In the genomic region with DNA sequence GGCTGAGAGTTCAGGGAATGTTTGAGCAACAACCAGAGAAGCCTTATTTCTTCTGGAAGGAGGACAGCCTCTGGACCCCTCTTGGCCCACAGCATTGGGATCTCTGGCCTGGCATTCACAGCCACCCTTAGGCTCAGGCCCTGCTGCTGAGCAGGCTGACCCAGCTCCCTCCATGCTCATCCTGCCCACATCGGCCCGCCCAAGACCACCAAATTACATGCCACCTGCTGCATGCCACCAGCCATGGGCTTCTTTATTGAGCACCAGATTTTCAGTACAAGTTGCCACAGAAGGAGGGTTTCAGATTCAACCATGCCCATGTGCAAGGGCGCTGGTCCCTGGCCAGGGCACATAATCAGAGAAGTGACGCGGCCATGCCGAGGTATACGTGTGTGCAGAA, we compare ENCODE assay signal across 20 cellular contexts. TPM values are rescaled to one million over a fixed set of nuclear protein-coding genes. Genes with fewer than 3 reads are reported as not detected.
DNase-seq lines count a peak whose midpoint lies in the region; ATAC-seq and TF ChIP-seq lines count a peak whose summit lies in the region.
"Had no signal": no experiment of that assay in that cellular context is flagged by ENCODE, and none has a peak within 500 bp of the region (broad histone marks: within the 10 kb centered on the region; RNA-seq: fewer than 3 reads in every experiment).

No MANE protein-coding gene starts in this region.

- peak overlapping the region; percentile 7 to 95 (median 94) for H3K27ac Mint-ChIP-seq in CD4-positive, CD25-positive, alpha-beta regulatory T cell
- peak overlapping the region in 1 of 2 donors; percentile 12 for H3K27ac Mint-ChIP-seq in natural killer cell treated with Interleukin-12 subunit alpha and Interleukin-12 subunit beta and Interleukin-15 and Interleukin-18, amount 100 ng/mL, for 72 hours
- no peak overlapping the region for H3K27ac Mint-ChIP-seq in WTC11

- CTCF ChIA-PET in WTC11 (lab: Charles Lee), result interaction anchor here (0.9 kb wide), 1 partner anchor 16 kb away, joined by 3 read pairs; no protein-coding TSS in a partner anchor

- H2AFZ ChIP-seq in MM.1S (ENCODE audit: low read length), result no peak overlapping the region

- no peak overlapping the region for H3K27ac ChIP-seq in CD4-positive, CD25-positive, alpha-beta regulatory T cell (ENCODE audit: insufficient read depth, low read length, poor library complexity, severe bottlenecking)
- H3K27ac ChIP-seq in angular gyrus (ENCODE audit: low read depth, low read length) (peak overlapping the region; percentile 11), MM.1S (ENCODE audit: low read length) (no peak overlapping the region)
- H3K27ac ChIP-seq: adrenal gland, KMS-11, prostate gland, tibial artery had no signal

- H3K36me3 ChIP-seq in CD4-positive, CD25-positive, alpha-beta regulatory T cell (ENCODE audit: control insufficient read depth, insufficient read depth, low read length), result peaks cover 41% of the 10 kb centered on the region
- H3K36me3 ChIP-seq in MM.1S (replicated peaks; ENCODE audit: insufficient read depth, low read length), result peaks cover 30% of the 10 kb centered on the region
- H3K36me3 ChIP-seq: prostate gland had no signal

- H3K4me1 Mint-ChIP-seq in CD4-positive, CD25-positive, alpha-beta regulatory T cell, result peaks cover 6 to 50% (median 26%) of the 10 kb centered on the region in 4 donors
- peaks cover 12 to 18% of the 10 kb centered on the region in 2 donors for H3K4me1 Mint-ChIP-seq in natural killer cell treated with Interleukin-12 subunit alpha and Interleukin-12 subunit beta and Interleukin-15 and Interleukin-18, amount 100 ng/mL, for 72 hours (ENCODE audit: low read depth in 2 of 2)
- H3K4me1 Mint-ChIP-seq in WTC11, result peaks cover 36% of the 10 kb centered on the region

- H3K27me3 Mint-ChIP-seq in CD4-positive, CD25-positive, alpha-beta regulatory T cell, result no peaks in the 10 kb centered on the region
- no peaks in the 10 kb centered on the region for H3K27me3 Mint-ChIP-seq in natural killer cell treated with Interleukin-12 subunit alpha and Interleukin-12 subunit beta and Interleukin-15 and Interleukin-18, amount 100 ng/mL, for 72 hours
- peaks cover 97% of the 10 kb centered on the region for H3K27me3 Mint-ChIP-seq in WTC11 (ENCODE audit: low read depth)

- H3K27me3 ChIP-seq in CD4-positive, CD25-positive, alpha-beta regulatory T cell (ENCODE audit: control insufficient read depth, insufficient read depth, low read length), result no peaks in the 10 kb centered on the region
- no peaks in the 10 kb centered on the region for H3K27me3 ChIP-seq in MM.1S (replicated peaks; ENCODE audit: insufficient read depth, low read length)
- H3K27me3 ChIP-seq: adrenal gland, tibial artery had no signal

- no peak overlapping the region for H3K4me2 ChIP-seq in MM.1S (ENCODE audit: low read depth, low read length)
- H3K4me2 ChIP-seq: KMS-11 had no signal

- H3K4me1 ChIP-seq in CD4-positive, CD25-positive, alpha-beta regulatory T cell (ENCODE audit: control insufficient read depth, insufficient read depth, low read length, poor library complexity, severe bottlenecking), result peaks cover 32% of the 10 kb centered on the region
- no peaks in the 10 kb centered on the region for H3K4me1 ChIP-seq in MM.1S (ENCODE audit: low read length)
- H3K4me1 ChIP-seq: prostate gland had no signal

- H3K9me2 ChIP-seq in MM.1S (replicated peaks; ENCODE audit: insufficient read depth, low read length), result no peaks in the 10 kb centered on the region

- no peak overlapping the region for H3K9ac ChIP-seq in MM.1S (ENCODE audit: low read length)
- H3K9ac ChIP-seq: KMS-11 had no signal

- no peaks in the 10 kb centered on the region for H3F3A ChIP-seq in MM.1S (ENCODE audit: insufficient read depth, low read length)

- DNase-seq in CD4-positive, CD25-positive, alpha-beta regulatory T cell, result no peak
- DNase-seq in natural killer cell treated with Interleukin-12 subunit alpha and Interleukin-12 subunit beta and Interleukin-15 and Interleukin-18, amount 100 ng/mL, for 72 hours (ENCODE audit: low spot score), result peak; percentile 15
- no peak for DNase-seq in MM.1S
- DNase-seq in NCI-H187 (lab: John Stamatoyannopoulos, UW), result no peak
- DNase-seq in WTC11 (ENCODE audit: low spot score), result no peak
- DNase-seq: adrenal gland; caudate nucleus; COR-L47; mesendoderm; NCI-H1694 treated with DMSO at 0.1 percent for 48 hours; NCI-H226; stimulated activated CD4-positive, alpha-beta T cell treated with anti-CD3 and anti-CD28 coated beads, Interleukin-1b, Interleukin-23, amount 100 ng/mL, for 48 hours; stimulated activated naive CD4-positive, alpha-beta T cell treated with Interleukin-2 at 50 U/mL for 16 hours; T-helper 9 cell; tibial artery had no signal

- H3K4me3 Mint-ChIP-seq in CD4-positive, CD25-positive, alpha-beta regulatory T cell, result no peak overlapping the region
- H3K4me3 Mint-ChIP-seq in natural killer cell treated with Interleukin-12 subunit alpha and Interleukin-12 subunit beta and Interleukin-15 and Interleukin-18, amount 100 ng/mL, for 72 hours, result no peak overlapping the region
- H3K4me3 Mint-ChIP-seq in WTC11, result no peak overlapping the region

- no peaks in the 10 kb centered on the region for H3K9me3 ChIP-seq in CD4-positive, CD25-positive, alpha-beta regulatory T cell (ENCODE audit: control insufficient read depth in 2 of 2, low read length in 2 of 2)
- no peaks in the 10 kb centered on the region for H3K9me3 ChIP-seq in MM.1S (replicated peaks; ENCODE audit: insufficient read depth, low read length)
- H3K9me3 ChIP-seq: adrenal gland, prostate gland, tibial artery had no signal

- ATAC-seq in CD4-positive, CD25-positive, alpha-beta regulatory T cell (ENCODE audit: low read depth in 2 of 2), result no peak
- ATAC-seq in natural killer cell treated with Interleukin-12 subunit alpha and Interleukin-12 subunit beta and Interleukin-15 and Interleukin-18, amount 100 ng/mL, for 72 hours, result no peak
- ATAC-seq in WTC11, result no peak
- ATAC-seq: Panc1 had no signal

- H3K9me3 Mint-ChIP-seq in CD4-positive, CD25-positive, alpha-beta regulatory T cell, result peaks cover 0 to 1% (median 0%) of the 10 kb centered on the region in 7 donors
- H3K9me3 Mint-ChIP-seq in natural killer cell treated with Interleukin-12 subunit alpha and Interleukin-12 subunit beta and Interleukin-15 and Interleukin-18, amount 100 ng/mL, for 72 hours, result no peaks in the 10 kb centered on the region
- H3K9me3 Mint-ChIP-seq in WTC11, result no peaks in the 10 kb centered on the region

- H3K79me2 ChIP-seq in MM.1S (ENCODE audit: low read length), result 0 out of 2 replicates have a peak, but pooled peaks cover 4% of the 10 kb centered on the region

- POLR2A ChIA-PET in WTC11 (lab: Charles Lee), result no interaction called here

- peaks cover 43% of the 10 kb centered on the region for H3K36me3 Mint-ChIP-seq in CD4-positive, CD25-positive, alpha-beta regulatory T cell
- H3K36me3 Mint-ChIP-seq in natural killer cell treated with Interleukin-12 subunit alpha and Interleukin-12 subunit beta and Interleukin-15 and Interleukin-18, amount 100 ng/mL, for 72 hours, result no peaks in the 10 kb centered on the region
- peaks cover 63% of the 10 kb centered on the region for H3K36me3 Mint-ChIP-seq in WTC11

- TF ChIP-seq CTCF in MM.1S (IDR thresholded peaks at IDR 0.05; ENCODE audit: low read length) (no peak), WTC11 (IDR thresholded peaks at IDR 0.05) (no peak)

- H3K4me3 ChIP-seq in CD4-positive, CD25-positive, alpha-beta regulatory T cell (ENCODE audit: low read depth, low read length), result no peak overlapping the region
- H3K4me3 ChIP-seq in MM.1S (ENCODE audit: low read length), result no peak overlapping the region
- H3K4me3 ChIP-seq: adrenal gland, prostate gland, tibial artery had no signal

- in situ Hi-C loops in GM18951 (cut with MboI; ENCODE audit: low sequenced_read_pairs, unreplicated experiment), result no loop called here

- peak; percentile 14 for TF ChIP-seq POLR2A in GM18951 (IDR thresholded peaks at IDR 0.05; ENCODE audit: extremely low read depth, insufficient read depth, insufficient read length)

- H4K20me1 ChIP-seq in MM.1S (ENCODE audit: insufficient read depth, low read length), result no peaks in the 10 kb centered on the region

TF ChIP-seq in WTC11, 78 proteins besides CTCF, POLR2A, EP300 and RAD21 (continues in another document):
- no peak for TF ChIP-seq TP53 (CRISPR knock-in tag; IDR thresholded peaks at IDR 0.05)
- TF ChIP-seq HMGA2 (CRISPR knock-in tag; IDR thresholded peaks at IDR 0.05), result no peak
- TF ChIP-seq, protein P1, sequence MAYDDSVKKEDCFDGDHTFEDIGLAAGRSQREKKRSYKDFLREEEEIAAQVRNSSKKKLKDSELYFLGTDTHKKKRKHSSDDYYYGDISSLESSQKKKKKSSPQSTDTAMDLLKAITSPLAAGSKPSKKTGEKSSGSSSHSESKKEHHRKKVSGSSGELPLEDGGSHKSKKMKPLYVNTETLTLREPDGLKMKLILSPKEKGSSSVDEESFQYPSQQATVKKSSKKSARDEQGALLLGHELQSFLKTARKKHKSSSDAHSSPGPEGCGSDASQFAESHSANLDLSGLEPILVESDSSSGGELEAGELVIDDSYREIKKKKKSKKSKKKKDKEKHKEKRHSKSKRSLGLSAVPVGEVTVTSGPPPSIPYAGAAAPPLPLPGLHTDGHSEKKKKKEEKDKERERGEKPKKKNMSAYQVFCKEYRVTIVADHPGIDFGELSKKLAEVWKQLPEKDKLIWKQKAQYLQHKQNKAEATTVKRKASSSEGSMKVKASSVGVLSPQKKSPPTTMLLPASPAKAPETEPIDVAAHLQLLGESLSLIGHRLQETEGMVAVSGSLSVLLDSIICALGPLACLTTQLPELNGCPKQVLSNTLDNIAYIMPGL (CRISPR knock-in tag; IDR thresholded peaks at IDR 0.05), result no peak
- TF ChIP-seq, protein P2, sequence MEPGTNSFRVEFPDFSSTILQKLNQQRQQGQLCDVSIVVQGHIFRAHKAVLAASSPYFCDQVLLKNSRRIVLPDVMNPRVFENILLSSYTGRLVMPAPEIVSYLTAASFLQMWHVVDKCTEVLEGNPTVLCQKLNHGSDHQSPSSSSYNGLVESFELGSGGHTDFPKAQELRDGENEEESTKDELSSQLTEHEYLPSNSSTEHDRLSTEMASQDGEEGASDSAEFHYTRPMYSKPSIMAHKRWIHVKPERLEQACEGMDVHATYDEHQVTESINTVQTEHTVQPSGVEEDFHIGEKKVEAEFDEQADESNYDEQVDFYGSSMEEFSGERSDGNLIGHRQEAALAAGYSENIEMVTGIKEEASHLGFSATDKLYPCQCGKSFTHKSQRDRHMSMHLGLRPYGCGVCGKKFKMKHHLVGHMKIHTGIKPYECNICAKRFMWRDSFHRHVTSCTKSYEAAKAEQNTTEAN (CRISPR knock-in tag; IDR thresholded peaks at IDR 0.05), result no peak

RNA-seq across cellular contexts. Expression of a gene that starts 32.2 kb away (rescaled TPM):
- total RNA-seq in CD4-positive, CD25-positive, alpha-beta regulatory T cell, result 39.6 TPM
- polyA plus RNA-seq in CD4-positive, CD25-positive, alpha-beta regulatory T cell, result 10 to 100 TPM; 28.1 to 41.3 (median 37.4) TPM
- 10 to 100 TPM; 31.9 to 42.7 TPM for total RNA-seq in natural killer cell treated with Interleukin-12 subunit alpha and Interleukin-12 subunit beta and Interleukin-15 and Interleukin-18, amount 100 ng/mL, for 72 hours
- total RNA-seq in WTC11 (2021), result 19.7 to 29.2 TPM (median 25.3 TPM) in 3 replicates

RNA-seq across cellular contexts. Expression of a gene that starts 36.9 kb away (rescaled TPM):
- total RNA-seq in CD4-positive, CD25-positive, alpha-beta regulatory T cell, result 0.44 TPM
- 1 to 10 TPM in 3 of 4 donors, under 1 TPM in 1; 0.73 to 1.6 (median 1.1) TPM for polyA plus RNA-seq in CD4-positive, CD25-positive, alpha-beta regulatory T cell
- 1 to 10 TPM; 2.4 to 3.4 TPM for total RNA-seq in natural killer cell treated with Interleukin-12 subunit alpha and Interleukin-12 subunit beta and Interleukin-15 and Interleukin-18, amount 100 ng/mL, for 72 hours
- 22.7 to 28.1 TPM (median 24.4 TPM) in 3 replicates for total RNA-seq in WTC11 (2021)
